In the genomic region with DNA sequence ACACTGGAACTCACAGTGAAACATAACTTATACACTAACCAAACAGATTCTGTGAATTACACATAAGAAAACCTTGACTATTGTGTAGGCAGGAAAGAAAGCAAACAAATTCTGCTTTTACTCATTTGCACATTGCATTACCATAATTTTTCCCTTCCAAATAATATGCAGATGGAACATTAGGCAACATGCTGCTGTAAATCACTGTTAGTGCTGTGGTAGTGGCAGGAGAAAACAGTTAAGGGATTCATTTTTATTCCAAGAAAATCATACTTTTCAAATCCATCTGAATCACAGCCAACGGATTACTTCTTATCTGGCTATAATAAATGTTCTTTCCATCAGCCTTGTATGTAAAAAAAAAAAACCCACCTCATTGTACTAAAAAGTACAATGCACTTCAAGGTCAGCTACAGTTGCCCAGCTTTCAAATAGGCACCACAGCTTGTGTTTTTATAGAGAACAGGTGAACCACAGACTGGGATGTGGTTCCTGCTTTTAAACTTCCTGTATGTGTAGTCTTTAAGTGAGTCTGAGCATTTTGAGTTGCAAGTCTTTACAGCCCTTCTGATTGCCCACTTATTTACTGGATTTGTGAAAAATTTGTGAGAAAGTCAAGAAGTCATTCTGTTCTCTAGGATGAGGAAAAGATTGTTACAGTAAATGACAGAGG, we compare ENCODE assay signal across 15 cellular contexts.
"Had no signal": no experiment of that assay in that cellular context is flagged by ENCODE, and none has a peak within 500 bp of the region (broad histone marks: within the 10 kb centered on the region; RNA-seq: fewer than 3 reads in every experiment).

No MANE protein-coding gene starts in this region.

- H3K4me3 Mint-ChIP-seq: activated T-cell treated with anti-CD3 and anti-CD28 coated beads, Interleukin-2, amount 50 U/mL, for 24 hours; nephron progenitor cell; stimulated activated naive CD8-positive, alpha-beta T cell treated with anti-CD3 and anti-CD28 coated beads, Interleukin-15, Interleukin-2, amounts not matched to agents 100 ng/mL and 50 ng/mL, for 24 hours; T-helper 1 cell treated with Interleukin-12 subunit alpha and Interleukin-12 subunit beta and Interleukin-4 antibody, amounts not matched to agents 30 μg/mL and 1 μg/mL, for 36 hours had no signal

- H3K27me3 ChIP-seq: cardiac muscle cell, esophagus muscularis mucosa, hepatocyte, ovary had no signal

- H3K4me1 ChIP-seq: esophagus muscularis mucosa had no signal

- H3K27me3 Mint-ChIP-seq: activated T-cell treated with anti-CD3 and anti-CD28 coated beads, Interleukin-2, amount 50 U/mL, for 24 hours; stimulated activated naive CD8-positive, alpha-beta T cell treated with anti-CD3 and anti-CD28 coated beads, Interleukin-15, Interleukin-2, amounts not matched to agents 100 ng/mL and 50 ng/mL, for 24 hours had no signal

- H3K27ac ChIP-seq: cardiac muscle cell, esophagus muscularis mucosa, hepatocyte, ovary, thoracic aorta had no signal

- H3K4me2 ChIP-seq: hepatocyte had no signal

- H2AFZ ChIP-seq: hepatocyte had no signal

- H3K4me3 ChIP-seq: cardiac muscle cell, esophagus muscularis mucosa, hepatocyte, ovary, thoracic aorta had no signal

- H3K9me3 ChIP-seq: esophagus muscularis mucosa, ovary, thoracic aorta had no signal

- H3K9me3 Mint-ChIP-seq: activated T-cell treated with anti-CD3 and anti-CD28 coated beads, Interleukin-2, amount 50 U/mL, for 24 hours; nephron progenitor cell; T-helper 1 cell treated with Interleukin-12 subunit alpha and Interleukin-12 subunit beta and Interleukin-4 antibody, amounts not matched to agents 30 μg/mL and 1 μg/mL, for 36 hours had no signal

- ATAC-seq: left ventricle myocardium superior had no signal

- H3K4me1 Mint-ChIP-seq: nephron progenitor cell had no signal

- H3K79me2 ChIP-seq: hepatocyte had no signal

- DNase-seq: activated CD4-positive, alpha-beta T cell treated with anti-CD3 and anti-CD28 coated beads, Interleukin-2, amount 50 U/mL, for 4 hours; activated gamma-delta T cell; activated T-cell treated with anti-CD3 and anti-CD28 coated beads, Interleukin-2, amount 50 U/mL, for 24 hours; left ventricle myocardium superior; mesenchymal stem cell; nephron progenitor cell; ovary; stimulated activated CD4-positive, alpha-beta T cell treated with anti-CD3 and anti-CD28 coated beads, Interleukin-15, amount 100 ng/mL, for 24 hours; stimulated activated CD4-positive, alpha-beta T cell treated with anti-CD3 and anti-CD28 coated beads, Interleukin-4, amount 100 ng/mL, for 24 hours had no signal

- H3K27ac Mint-ChIP-seq: activated T-cell treated with anti-CD3 and anti-CD28 coated beads, Interleukin-2, amount 50 U/mL, for 24 hours; nephron progenitor cell; stimulated activated naive CD8-positive, alpha-beta T cell treated with anti-CD3 and anti-CD28 coated beads, Interleukin-15, Interleukin-2, amounts not matched to agents 100 ng/mL and 50 ng/mL, for 24 hours; T-helper 1 cell treated with Interleukin-12 subunit alpha and Interleukin-12 subunit beta and Interleukin-4 antibody, amounts not matched to agents 30 μg/mL and 1 μg/mL, for 36 hours had no signal

- H3K36me3 ChIP-seq: cardiac muscle cell, esophagus muscularis mucosa, ovary, thoracic aorta had no signal
